In the genomic region with DNA sequence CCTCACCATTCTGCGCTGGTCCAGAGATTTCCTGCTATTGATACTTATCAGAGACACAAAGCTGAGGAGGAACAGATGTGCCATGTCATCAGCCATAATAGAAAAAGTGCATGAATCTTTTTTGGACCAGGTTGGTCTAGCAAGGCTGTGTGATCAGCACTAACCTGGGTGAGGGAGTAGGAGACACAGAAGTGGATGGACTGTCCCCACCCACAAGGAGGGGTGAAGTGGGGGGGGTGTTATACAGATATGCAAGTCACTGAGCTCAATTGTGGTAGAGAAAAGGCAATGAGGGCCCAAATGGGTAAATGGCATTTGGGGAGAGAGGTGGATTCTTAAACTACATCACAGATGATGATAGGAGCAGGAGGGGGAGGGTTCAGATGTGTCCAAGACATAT, we compare ENCODE assay signal across 16 cellular contexts.
DNase-seq lines count a peak whose midpoint lies in the region; ATAC-seq and TF ChIP-seq lines count a peak whose summit lies in the region.
"Had no signal": no experiment of that assay in that cellular context is flagged by ENCODE, and none has a peak within 500 bp of the region (broad histone marks: within the 10 kb centered on the region; RNA-seq: fewer than 3 reads in every experiment).

No MANE protein-coding gene starts in this region.

- H3K36me3 Mint-ChIP-seq in osteocyte (ENCODE audit: unreplicated experiment): no peaks in the 10 kb centered on the region

- no peak overlapping the region for H3K4me3 Mint-ChIP-seq in osteocyte (ENCODE audit: unreplicated experiment)

- no peak for ATAC-seq in right cardiac atrium

- H3K27me3 Mint-ChIP-seq in osteocyte (ENCODE audit: unreplicated experiment): no peaks in the 10 kb centered on the region

- TF ChIP-seq CTCF in left ventricle myocardium inferior (IDR thresholded peaks at IDR 0.05; ENCODE audit: borderline replicate concordance): no peak
- TF ChIP-seq CTCF in ascending aorta (IDR thresholded peaks at IDR 0.05): no peak
- TF ChIP-seq CTCF in osteocyte (IDR thresholded peaks at IDR 0.05): no peak
- TF ChIP-seq CTCF in vagina (IDR thresholded peaks at IDR 0.05): no peak
- no peak for TF ChIP-seq CTCF in RWPE1 (conservative IDR thresholded peaks at IDR 0.05; ENCODE audit: low read depth)
- TF ChIP-seq CTCF in GM10248 (IDR thresholded peaks at IDR 0.05; ENCODE audit: control extremely low read depth, extremely low read depth, low read depth, missing control alignments): no peak

- H3K4me1 Mint-ChIP-seq in osteocyte (ENCODE audit: unreplicated experiment): peaks cover 40% of the 10 kb centered on the region

- no peak for TF ChIP-seq POLR2A in vagina (IDR thresholded peaks at IDR 0.05)

- intact Hi-C loops in left ventricle myocardium inferior (cut with micrococcal nuclease): loop anchor here (5.0 kb wide), 2 partner anchors 82 to 118 kb away; no protein-coding TSS in a partner anchor
- intact Hi-C loops in right cardiac atrium (cut with DNase I): loop anchor here (5.0 to 10.0 kb wide), 4 partner anchors 75 to 123 kb away; a partner anchor contains a TSS
- intact Hi-C loops in ascending aorta (cut with DNase I): loop anchor here (2.0 kb wide), 1 partner anchor 125 kb away; no protein-coding TSS in a partner anchor
- intact Hi-C loops in vagina (cut with DNase I): loop anchor here (5.0 kb wide), 1 partner anchor 82 kb away; no protein-coding TSS in a partner anchor

- POLR2A ChIA-PET in RWPE1 (lab: Yijun Ruan, JAX; ENCODE audit: low non-redundant PET) (no interaction called here), GM10248 (lab: Yijun Ruan, JAX) (no interaction called here)

- H3K9me3 ChIP-seq in left ventricle myocardium inferior (replicated peaks) (no peaks in the 10 kb centered on the region), right cardiac atrium (ENCODE audit: control insufficient read depth, low read length) (no peaks in the 10 kb centered on the region), ascending aorta (no peaks in the 10 kb centered on the region), vagina (no peaks in the 10 kb centered on the region)

- peak overlapping the region; percentile 42 for H3K27ac Mint-ChIP-seq in osteocyte (ENCODE audit: unreplicated experiment)

- CTCF ChIA-PET in RWPE1 (lab: Yijun Ruan, JAX) (interaction anchor here (0.6 to 2.0 kb wide), 3 partner anchors 123 to 126 kb away, joined by 5 to 9 read pairs (median 6); a partner anchor contains a TSS), GM10248 (lab: Yijun Ruan, JAX) (interaction anchor here (1.0 to 14.2 kb wide), 13 partner anchors 9 to 180 kb away, joined by 3 to 131 read pairs (median 6); a partner anchor contains a TSS)

- H3K9me3 Mint-ChIP-seq in osteocyte (ENCODE audit: unreplicated experiment): no peaks in the 10 kb centered on the region

- WGBS in right cardiac atrium: 93% methylated on average over 1 of the region's 1 CpG

- no peak overlapping the region for H3K4me3 ChIP-seq in left ventricle myocardium inferior
- H3K4me3 ChIP-seq in right cardiac atrium (ENCODE audit: low read length): no peak overlapping the region
- H3K4me3 ChIP-seq in ascending aorta: no peak overlapping the region
- no peak overlapping the region for H3K4me3 ChIP-seq in vagina

- peaks cover 97% of the 10 kb centered on the region for H3K4me1 ChIP-seq in left ventricle myocardium inferior
- H3K4me1 ChIP-seq in right cardiac atrium (ENCODE audit: control insufficient read depth, insufficient read depth, low read length): peaks cover 12% of the 10 kb centered on the region
- H3K4me1 ChIP-seq in ascending aorta: peaks cover 10 to 68% of the 10 kb centered on the region in 2 donors
- H3K4me1 ChIP-seq in vagina: peaks cover 51% of the 10 kb centered on the region

- no peaks in the 10 kb centered on the region for H3K36me3 ChIP-seq in left ventricle myocardium inferior
- no peaks in the 10 kb centered on the region for H3K36me3 ChIP-seq in ascending aorta
- H3K36me3 ChIP-seq in vagina: no peaks in the 10 kb centered on the region

- H3K27ac ChIP-seq in left ventricle myocardium inferior (replicated peaks) (peak overlapping the region; percentile 94), right cardiac atrium (ENCODE audit: low read length) (no peak overlapping the region), ascending aorta (peak overlapping the region; percentile 96 to 97), vagina (peak overlapping the region; percentile 92), RWPE1 (no peak overlapping the region)

- DNase-seq in left ventricle myocardium inferior (no peak), right cardiac atrium (no peak), ascending aorta (ENCODE audit: low spot score in 2 of 2) (no peak), osteocyte (ENCODE audit: extremely low spot score, unreplicated experiment) (no peak), vagina (ENCODE audit: extremely low spot score in 2 of 2) (no peak), RWPE1 (ENCODE audit: low spot score) (no peak), GM10248 (ENCODE audit: extremely low spot score) (no peak)
- DNase-seq: ACHN, C1 segment of cervical spinal cord, GOT3, KBM-7, NCI-H187 treated with DMSO at 0.1 percent for 48 hours, NCI-H2227 treated with DMSO at 0.1 percent for 48 hours, NCI-H510A treated with DMSO at 0.1 percent for 48 hours, NCI-H774, OCI-M1 had no signal

- no peaks in the 10 kb centered on the region for H3K27me3 ChIP-seq in left ventricle myocardium inferior (ENCODE audit: low read depth)
- H3K27me3 ChIP-seq in right cardiac atrium (ENCODE audit: control insufficient read depth, insufficient read depth): no peaks in the 10 kb centered on the region
- H3K27me3 ChIP-seq in ascending aorta: no peaks in the 10 kb centered on the region
- no peaks in the 10 kb centered on the region for H3K27me3 ChIP-seq in vagina

Comparison
In these comparisons a context has a peak if more than half of its experiments do, and no peak if none do; other contexts are left out.
1. H3K27ac ChIP-seq: peak in left ventricle myocardium inferior (single experiment), ascending aorta (2 of 2) and vagina (single experiment); none in right cardiac atrium (single experiment) and RWPE1 (single experiment).